In genomic region chr6:115796829-115797228, GRCh38 we compare ENCODE assay signal across 17 cellular contexts.
DNase-seq lines count a peak whose midpoint lies in the region; ATAC-seq and TF ChIP-seq lines count a peak whose summit lies in the region.
"Had no signal": no experiment of that assay in that cellular context is flagged by ENCODE, and none has a peak within 500 bp of the region (broad histone marks: within the 10 kb centered on the region; RNA-seq: fewer than 3 reads in every experiment).

No MANE protein-coding gene starts in this region.

- H3K4me2 ChIP-seq in mesendoderm (ENCODE audit: low read length): no peak overlapping the region
- H3K4me2 ChIP-seq: BLaER1 treated with 17β-estradiol and CSF1 and Interleukin-3, amounts not matched to agents 10 nM and 100 nM had no signal

- no peak for TF ChIP-seq CTCF in omental fat pad (IDR thresholded peaks at IDR 0.05)

- H4K5ac ChIP-seq in mesendoderm (ENCODE audit: low read length): no peak overlapping the region

- no peak overlapping the region for H3K4me3 ChIP-seq in mesendoderm (ENCODE audit: low read length)
- H3K4me3 ChIP-seq in H7 (ENCODE audit: insufficient read depth, low read depth, low read length): no peak overlapping the region
- H3K4me3 ChIP-seq: BLaER1 treated with 17β-estradiol and CSF1 and Interleukin-3, amounts not matched to agents 10 nM and 100 nM; GM12878 had no signal

- H2BK15ac ChIP-seq in mesendoderm (replicated peaks; ENCODE audit: low read depth): no peak overlapping the region

- DNase-seq in NCI-H82 (lab: John Stamatoyannopoulos, UW): peak; percentile 61
- DNase-seq in iPS DF 19.7 (ENCODE audit: low read depth, low spot score): peak; percentile 28
- DNase-seq in mesendoderm: peak; percentile 71
- no peak for DNase-seq in omental fat pad (ENCODE audit: low spot score)
- DNase-seq in substantia nigra (lab: John Stamatoyannopoulos, UW): no peak
- no peak for DNase-seq in H7
- DNase-seq: Calu3; CD8-positive, alpha-beta T cell; KBM-7; NCI-H1417 treated with DMSO at 0.1 percent for 48 hours; NCI-H187 treated with DMSO at 0.1 percent for 48 hours; NCI-H2227 treated with DMSO at 0.1 percent for 48 hours; NCI-H510A treated with DMSO at 0.1 percent for 48 hours had no signal

- H3K18ac ChIP-seq in mesendoderm (ENCODE audit: low read length): no peak overlapping the region

- no peak overlapping the region for H2BK5ac ChIP-seq in mesendoderm (ENCODE audit: low read length)

- H3K79me2 ChIP-seq in mesendoderm (ENCODE audit: control insufficient read depth, insufficient read depth, low read length): no peaks in the 10 kb centered on the region

- no CpG with 5 or more reads among the region's 1 CpG for WGBS in mesendoderm (ENCODE audit: extremely low coverage, insufficient coverage, low lambda C conversion rate)

- no peak overlapping the region for H3K4ac ChIP-seq in mesendoderm (ENCODE audit: low read depth, low read length)

- ATAC-seq in omental fat pad (ENCODE audit: low FRiP score) (no peak), HG02642 (IDR thresholded peaks at IDR 0.05; ENCODE audit: poor library complexity, unreplicated experiment) (no peak)
- ATAC-seq: CD8-positive, alpha-beta T cell; GM12878; HepG2 had no signal

- H3K27me3 ChIP-seq in mesendoderm (ENCODE audit: insufficient read depth, low read length, poor library complexity) (no peaks in the 10 kb centered on the region), H7 (ENCODE audit: control insufficient read depth, insufficient read depth, low read length) (no peaks in the 10 kb centered on the region)
- H3K27me3 ChIP-seq: BLaER1 treated with 17β-estradiol and CSF1 and Interleukin-3, amounts not matched to agents 10 nM and 100 nM had no signal

- no peaks in the 10 kb centered on the region for H3K36me3 ChIP-seq in mesendoderm (ENCODE audit: control insufficient read depth, insufficient read depth, low read length)
- no peaks in the 10 kb centered on the region for H3K36me3 ChIP-seq in H7 (replicated peaks; ENCODE audit: control insufficient read depth, insufficient read depth, low read length)
- H3K36me3 ChIP-seq: BLaER1 treated with 17β-estradiol and CSF1 and Interleukin-3, amounts not matched to agents 10 nM and 100 nM had no signal

- peaks cover 2% of the 10 kb centered on the region for H3K4me1 ChIP-seq in mesendoderm (ENCODE audit: control insufficient read depth, low read depth, low read length)
- H3K4me1 ChIP-seq: BLaER1 treated with 17β-estradiol and CSF1 and Interleukin-3, amounts not matched to agents 10 nM and 100 nM had no signal

- no peak overlapping the region for H3K23ac ChIP-seq in mesendoderm (ENCODE audit: low read length)

- no peaks in the 10 kb centered on the region for H3K79me1 ChIP-seq in mesendoderm (ENCODE audit: low read length)

- no peak overlapping the region for H2AK5ac ChIP-seq in mesendoderm (ENCODE audit: low read length)

- H3K27ac ChIP-seq in mesendoderm (ENCODE audit: low read depth, low read length) (no peak overlapping the region), substantia nigra (ENCODE audit: low read depth, low read length, poor library complexity, severe bottlenecking) (no peak overlapping the region)
- H3K27ac ChIP-seq: BLaER1 treated with 17β-estradiol and CSF1 and Interleukin-3, amounts not matched to agents 10 nM and 100 nM had no signal

- H2BK120ac ChIP-seq in mesendoderm (ENCODE audit: low read depth, low read length): no peak overlapping the region

- H4K8ac ChIP-seq in mesendoderm (ENCODE audit: low read depth, low read length): no peak overlapping the region

- no peak overlapping the region for H3K9ac ChIP-seq in mesendoderm (ENCODE audit: low read length)
- H3K9ac ChIP-seq: BLaER1 treated with 17β-estradiol and CSF1 and Interleukin-3, amounts not matched to agents 10 nM and 100 nM had no signal

- no peak overlapping the region for H3K56ac ChIP-seq in mesendoderm (ENCODE audit: low read length)

Comparison
In these comparisons a context has a peak if more than half of its experiments do, and no peak if none do; other contexts are left out.
1. DNase-seq: peak in NCI-H82 (single experiment), iPS DF 19.7 (single experiment) and mesendoderm (single experiment); none in omental fat pad (single experiment), substantia nigra (0 of 49) and H7 (single experiment).